In the genomic region with DNA sequence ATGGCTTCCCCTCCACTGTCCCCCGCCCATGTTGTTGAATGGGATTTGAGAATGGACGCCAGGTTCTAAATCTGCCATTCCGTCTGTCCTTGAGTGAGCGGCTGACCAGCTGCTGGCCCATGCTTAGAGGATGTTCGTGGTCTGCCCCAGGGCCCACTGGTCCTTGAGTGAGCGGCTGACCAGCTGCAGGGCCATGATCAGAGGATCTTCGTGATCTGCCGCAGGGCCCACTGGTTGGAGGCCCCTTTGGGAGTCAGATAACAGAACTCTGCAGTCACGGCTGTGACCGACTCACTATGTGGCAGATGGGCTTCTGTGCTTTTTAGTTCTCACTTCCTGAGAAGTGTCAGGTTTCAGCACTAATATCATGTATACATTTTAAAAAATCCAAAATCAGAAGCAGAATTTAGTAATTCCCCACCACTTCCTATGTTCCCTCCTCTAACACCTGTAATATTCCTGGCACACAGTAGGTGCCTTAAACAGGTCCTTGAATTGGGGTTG, we compare ENCODE assay signal across 1 cellular context.
TF ChIP-seq lines count a peak whose summit lies in the region.

No MANE protein-coding gene starts in this region.

TF ChIP-seq in A549, 52 proteins besides CTCF, POLR2A, EP300 and RAD21 (continued from another document):
- TF ChIP-seq, protein P1, sequence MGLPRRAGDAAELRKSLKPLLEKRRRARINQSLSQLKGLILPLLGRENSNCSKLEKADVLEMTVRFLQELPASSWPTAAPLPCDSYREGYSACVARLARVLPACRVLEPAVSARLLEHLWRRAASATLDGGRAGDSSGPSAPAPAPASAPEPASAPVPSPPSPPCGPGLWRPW (IDR thresholded peaks at IDR 0.05) = no peak
- TF ChIP-seq, protein P2, sequence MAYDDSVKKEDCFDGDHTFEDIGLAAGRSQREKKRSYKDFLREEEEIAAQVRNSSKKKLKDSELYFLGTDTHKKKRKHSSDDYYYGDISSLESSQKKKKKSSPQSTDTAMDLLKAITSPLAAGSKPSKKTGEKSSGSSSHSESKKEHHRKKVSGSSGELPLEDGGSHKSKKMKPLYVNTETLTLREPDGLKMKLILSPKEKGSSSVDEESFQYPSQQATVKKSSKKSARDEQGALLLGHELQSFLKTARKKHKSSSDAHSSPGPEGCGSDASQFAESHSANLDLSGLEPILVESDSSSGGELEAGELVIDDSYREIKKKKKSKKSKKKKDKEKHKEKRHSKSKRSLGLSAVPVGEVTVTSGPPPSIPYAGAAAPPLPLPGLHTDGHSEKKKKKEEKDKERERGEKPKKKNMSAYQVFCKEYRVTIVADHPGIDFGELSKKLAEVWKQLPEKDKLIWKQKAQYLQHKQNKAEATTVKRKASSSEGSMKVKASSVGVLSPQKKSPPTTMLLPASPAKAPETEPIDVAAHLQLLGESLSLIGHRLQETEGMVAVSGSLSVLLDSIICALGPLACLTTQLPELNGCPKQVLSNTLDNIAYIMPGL (CRISPR knock-in tag; IDR thresholded peaks at IDR 0.05; ENCODE audit: borderline replicate concordance) = no peak
- TF ChIP-seq SMC3 (IDR thresholded peaks at IDR 0.05) = no peak
